In genomic region chr17:33959098-33959497, GRCh38 we compare ENCODE assay signal across 2 cellular contexts.
A peak's percentile ranks its signal among the peaks of the same experiment; 100 is the strongest.
DNase-seq lines count a peak whose midpoint lies in the region; ATAC-seq, FAIRE-seq and TF ChIP-seq lines count a peak whose summit lies in the region.
"Not testable (repeated sequence)": the region's sequence is repeated elsewhere in the genome, so short reads cannot be mapped to it uniquely, and the experiment has no call there.

No MANE protein-coding gene starts in this region.

- TF ChIP-seq RAD21 in K562 (CRISPR knock-in tag; conservative IDR thresholded peaks at IDR 0.05 in 1 of 2, IDR thresholded peaks at IDR 0.05 in 1 of 2), result not testable (repeated sequence)

- not testable (repeated sequence) for BruUV-seq in K562 (replicated peaks; lab: Mats Ljungman, UMichigan)

- TF ChIP-seq EP300 in K562 (IDR thresholded peaks at IDR 0.05; ENCODE audit: low read length), result not testable (repeated sequence)

- in situ Hi-C loops in K562 (cut with MboI), result not testable (repeated sequence)

- H3K27me3 ChIP-seq in K562 (ENCODE audit: control insufficient read depth in 2 of 2, insufficient read depth in 2 of 2, low read length in 2 of 2), result peaks cover 4 to 13% of the 10 kb centered on the region in 2 experiments; a peak in 3 of 5 replicates

- H3K4me3 ChIP-seq in HEK293 (ENCODE audit: low read depth, low read length); K562: not testable (repeated sequence)

- CTCF ChIA-PET in HEK293 (lab: Yijun Ruan, JAX); K562 (lab: Yijun Ruan, JAX; ENCODE audit: low intra/inter-chr PET ratio): not testable (repeated sequence)

- H3K9me1 ChIP-seq in K562 (ENCODE audit: control insufficient read depth, insufficient read depth, low read length), result not testable (repeated sequence)

- H2AFZ ChIP-seq in K562 (ENCODE audit: low read depth, low read length), result not testable (repeated sequence)

- TF ChIP-seq CTCF in HEK293 (tag by site-specific recombination; IDR thresholded peaks at IDR 0.05); K562 (IDR thresholded peaks at IDR 0.05 in 2 of 3, conservative IDR thresholded peaks at IDR 0.05 in 1 of 3; ENCODE audit: insufficient read depth in 2 of 3, low read depth in 1 of 3, low read length in 3 of 3): not testable (repeated sequence)

- not testable (repeated sequence) for H3K4me2 ChIP-seq in K562 (ENCODE audit: insufficient read depth, low read length)

- not testable (repeated sequence) for H3K27ac ChIP-seq in HEK293 (ENCODE audit: extremely low read depth, low read depth, low read length); K562 (ENCODE audit: extremely low read depth, low read depth, low read length)

- POLR2A ChIA-PET in HEK293 (lab: Yijun Ruan, JAX), result not testable (repeated sequence)
- POLR2A ChIA-PET in K562 (lab: Yijun Ruan, JAX), result interaction anchor here (1.2 kb wide), 1 partner anchor 10 kb away, joined by 3 read pairs; no protein-coding TSS in a partner anchor

- intact Hi-C loops in K562 (cut with micrococcal nuclease), result not testable (repeated sequence)

- not testable (repeated sequence) for DNase-seq in K562 (ENCODE audit: extremely low read depth in 1 of 4, low spot score in 3 of 4)

- TF ChIP-seq POLR2A in K562 (conservative IDR thresholded peaks at IDR 0.05), result not testable (repeated sequence)

- H3K9me3 ChIP-seq in HEK293 (ENCODE audit: control insufficient read depth, insufficient read depth, low read depth, low read length); K562 (replicated peaks; ENCODE audit: control insufficient read depth, insufficient read depth, low read depth, low read length): not testable (repeated sequence)

- H3K9ac ChIP-seq in K562 (ENCODE audit: insufficient read depth in 1 of 2, low read depth in 2 of 2, low read length in 2 of 2), result not testable (repeated sequence)

- not testable (repeated sequence) for H4K20me1 ChIP-seq in K562 (replicated peaks; ENCODE audit: control insufficient read depth, insufficient read depth, low read length)

- not testable (repeated sequence) for FAIRE-seq in K562 (lab: Jason Lieb, UNC)

- not testable (repeated sequence) for H3K79me2 ChIP-seq in K562 (ENCODE audit: control insufficient read depth, insufficient read depth, low read length)

- not testable (repeated sequence) for H3K4me1 ChIP-seq in HEK293 (ENCODE audit: control insufficient read depth, insufficient read depth, low read length); K562 (replicated peaks in 1 of 2; ENCODE audit: control insufficient read depth in 2 of 2, insufficient read depth in 2 of 2, low read length in 2 of 2)

- ATAC-seq in K562, result not testable (repeated sequence)

- not testable (repeated sequence) for H3K36me3 ChIP-seq in HEK293 (ENCODE audit: control insufficient read depth in 2 of 2, insufficient read depth in 1 of 2, low read length in 2 of 2); K562 (ENCODE audit: control insufficient read depth, insufficient read depth, low read length)

TF ChIP-seq in HEK293, 187 proteins besides CTCF, POLR2A, EP300 and RAD21:
- TF ChIP-seq ZNF707 (tag by site-specific recombination; IDR thresholded peaks at IDR 0.05), result peak; percentile 79

TF ChIP-seq in K562, 482 proteins besides CTCF, POLR2A, EP300 and RAD21:
- peak; percentile 90 for TF ChIP-seq ZNF707 (CRISPR knock-in tag; conservative IDR thresholded peaks at IDR 0.05)
